Comparison of ENCODE assay signal across 1 cellular context in genomic region chr15:38667875-38668274, GRCh38.
TF ChIP-seq lines count a peak whose summit lies in the region.

No MANE protein-coding gene starts in this region.

TF ChIP-seq in endothelial cell of umbilical vein, 7 proteins besides CTCF, POLR2A, EP300 and RAD21 (continued from another document):
- TF ChIP-seq, protein P1, sequence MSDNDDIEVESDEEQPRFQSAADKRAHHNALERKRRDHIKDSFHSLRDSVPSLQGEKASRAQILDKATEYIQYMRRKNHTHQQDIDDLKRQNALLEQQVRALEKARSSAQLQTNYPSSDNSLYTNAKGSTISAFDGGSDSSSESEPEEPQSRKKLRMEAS (IDR thresholded peaks at IDR 0.05; ENCODE audit: insufficient read depth, insufficient read length) = no peak
- no peak for TF ChIP-seq POLR2AphosphoS5 (IDR thresholded peaks at IDR 0.05; ENCODE audit: insufficient read depth, low read depth, low read length)
- no peak for TF ChIP-seq GATA2 (IDR thresholded peaks at IDR 0.05; ENCODE audit: insufficient read depth, insufficient read length, low read depth, low read length)
